ENCODE assay signal across 23 cellular contexts in genomic region chr7:20227291-20227795, GRCh38. TPM values are rescaled to one million over a fixed set of nuclear protein-coding genes. Genes with fewer than 3 reads are reported as not detected.
"Had no signal": no experiment of that assay in that cellular context is flagged by ENCODE, and none has a peak within 500 bp of the region (broad histone marks: within the 10 kb centered on the region; RNA-seq: fewer than 3 reads in every experiment).

No MANE protein-coding gene starts in this region.

- DNase-seq: cortex of kidney; dorsolateral prefrontal cortex; effector CD8-positive, alpha-beta T cell; heart right ventricle; hypothalamus; kidney glomerular epithelial cell; mesendoderm; naive B cell; occipital lobe; right lobe of liver; spleen; stimulated activated CD4-positive, alpha-beta T cell treated with anti-CD3 and anti-CD28 coated beads, Interleukin-15, amount 100 ng/mL, for 24 hours; stimulated activated CD4-positive, alpha-beta T cell treated with anti-CD3 and anti-CD28 coated beads, Interleukin-1b, Interleukin-23, amount 100 ng/mL, for 48 hours; stimulated activated CD4-positive, alpha-beta T cell treated with anti-CD3 and anti-CD28 coated beads, Interleukin-4, amount 100 ng/mL, for 24 hours; testis; upper lobe of right lung had no signal

- FAIRE-seq: frontal cortex had no signal

- H3K9ac ChIP-seq: parathyroid adenoma had no signal

- H3K27ac ChIP-seq: dorsolateral prefrontal cortex, heart right ventricle, parathyroid adenoma, prostate gland, right lobe of liver, spleen, testis, tibial nerve, upper lobe of right lung had no signal

- H3K4me3 ChIP-seq: dorsolateral prefrontal cortex, heart right ventricle, prostate gland, right lobe of liver, spleen, testis, tibial nerve, upper lobe of right lung had no signal

- H3K36me3 ChIP-seq: heart right ventricle, prostate gland, right lobe of liver, spleen, tibial nerve, upper lobe of right lung had no signal

- H3K4me1 ChIP-seq: parathyroid adenoma, prostate gland, right lobe of liver, testis, upper lobe of right lung had no signal

- H3K9me3 ChIP-seq: heart right ventricle, prostate gland, right lobe of liver, spleen, testis, tibial nerve, upper lobe of right lung had no signal

- ATAC-seq: heart right ventricle; right lobe of liver; stimulated activated memory B cell treated with anti-CD40 and anti-IgM and Interleukin-4, amounts not matched to agents 10 μg/mL and 1 μg/mL and 100 μg/mL, for 72 hours; upper lobe of right lung had no signal

- H3K27me3 ChIP-seq: heart right ventricle, right lobe of liver, spleen, testis, tibial nerve, upper lobe of right lung had no signal

RNA-seq across cellular contexts. Expression of gene MACC1, which starts 10.2 kb away (rescaled TPM):
- total RNA-seq: glomerular endothelial cell, skeletal muscle tissue had no signal
